Comparison of ENCODE assay signal across 26 cellular contexts in genomic region chr11:79397252-79397651, GRCh38. TPM values are rescaled to one million over a fixed set of nuclear protein-coding genes. Genes with fewer than 3 reads are reported as not detected.
DNase-seq lines count a peak whose midpoint lies in the region.
"Had no signal": no experiment of that assay in that cellular context is flagged by ENCODE, and none has a peak within 500 bp of the region (broad histone marks: within the 10 kb centered on the region; RNA-seq: fewer than 3 reads in every experiment).

No MANE protein-coding gene starts in this region.

- DNase-seq in AG20443 (ENCODE audit: low spot score) (peak; percentile 37), HT1080 (ENCODE audit: low read depth) (peak; percentile 82), amniotic epithelial cell (ENCODE audit: low read depth) (peak; percentile 33), kidney tubule cell (ENCODE audit: low spot score) (peak; percentile 82), mesendoderm (no peak), NCI-H2029 treated with DMSO at 0.1 percent for 48 hours (lab: John Stamatoyannopoulos, UW) (no peak), HK-2 (ENCODE audit: unreplicated experiment) (no peak)
- no peak for DNase-seq in T-helper 2 cell treated with Interferon-gamma antibody and Interleukin-4, amounts not matched to agents 5 μg/mL and 100 μg/mL, for 36 hours (ENCODE audit: low spot score)
- DNase-seq: activated CD4-positive, CD25-positive, alpha-beta regulatory T cell; activated naive CD4-positive, alpha-beta T cell treated with Interleukin-2 at 50 U/mL for 16 hours; activated T-cell treated with anti-CD3 and anti-CD28 coated beads, Interleukin-2, amount 50 U/mL, for 72 hours; DND-41; effector CD4-positive, alpha-beta T cell; heart left ventricle; NCI-H146; NCI-H2171; NCI-H526; pancreas; SIG-M5; stimulated activated CD4-positive, alpha-beta T cell treated with anti-CD3 and anti-CD28 coated beads, Interleukin-4, amount 100 ng/mL, for 1 hour; trophoblast cell had no signal

- H3K4ac ChIP-seq in mesendoderm (ENCODE audit: low read depth, low read length) = no peak overlapping the region

- no peak overlapping the region for H3K27ac Mint-ChIP-seq in T-helper 2 cell treated with Interferon-gamma antibody and Interleukin-4, amounts not matched to agents 5 μg/mL and 100 μg/mL, for 36 hours
- H3K27ac Mint-ChIP-seq: activated T-cell treated with anti-CD3 and anti-CD28 coated beads, Interleukin-2, amount 50 U/mL, for 72 hours; CD14-positive monocyte had no signal

- no peak overlapping the region for H4K8ac ChIP-seq in mesendoderm (ENCODE audit: low read depth, low read length)

- no peak overlapping the region for H2BK5ac ChIP-seq in mesendoderm (ENCODE audit: low read length)

- WGBS in mesendoderm (ENCODE audit: extremely low coverage, insufficient coverage, low lambda C conversion rate) = no CpG with 5 or more reads among the region's 1 CpG

- peaks cover 18% of the 10 kb centered on the region for H3K79me1 ChIP-seq in mesendoderm (ENCODE audit: low read length)

- H3K4me1 ChIP-seq in mesendoderm (ENCODE audit: control insufficient read depth, low read depth, low read length) = peaks cover 22% of the 10 kb centered on the region
- H3K4me1 ChIP-seq: breast epithelium, heart left ventricle, pancreas had no signal

- no peaks in the 10 kb centered on the region for H3K9me3 Mint-ChIP-seq in T-helper 2 cell treated with Interferon-gamma antibody and Interleukin-4, amounts not matched to agents 5 μg/mL and 100 μg/mL, for 36 hours

- no peak overlapping the region for H4K5ac ChIP-seq in mesendoderm (ENCODE audit: low read length)

- H3K27me3 Mint-ChIP-seq in T-helper 2 cell treated with Interferon-gamma antibody and Interleukin-4, amounts not matched to agents 5 μg/mL and 100 μg/mL, for 36 hours (ENCODE audit: low read depth) = no peaks in the 10 kb centered on the region

- no peak overlapping the region for H3K23ac ChIP-seq in mesendoderm (ENCODE audit: low read length)

- H3K4me2 ChIP-seq in mesendoderm (ENCODE audit: low read length) = no peak overlapping the region
- H3K4me2 ChIP-seq: KMS-11 had no signal

- no peaks in the 10 kb centered on the region for H3K36me3 Mint-ChIP-seq in T-helper 2 cell treated with Interferon-gamma antibody and Interleukin-4, amounts not matched to agents 5 μg/mL and 100 μg/mL, for 36 hours (ENCODE audit: low read depth)
- H3K36me3 Mint-ChIP-seq: CD14-positive monocyte had no signal

- no peaks in the 10 kb centered on the region for H3K27me3 ChIP-seq in mesendoderm (ENCODE audit: insufficient read depth, low read length, poor library complexity)
- H3K27me3 ChIP-seq: breast epithelium, heart left ventricle, pancreas had no signal

- no peak overlapping the region for H2BK120ac ChIP-seq in mesendoderm (ENCODE audit: low read depth, low read length)

- no peak overlapping the region for H3K27ac ChIP-seq in mesendoderm (ENCODE audit: low read depth, low read length)
- H3K27ac ChIP-seq: breast epithelium, epithelial cell of prostate, heart left ventricle, KMS-11, pancreas had no signal

- H2BK15ac ChIP-seq in mesendoderm (replicated peaks; ENCODE audit: low read depth) = no peak overlapping the region

- H3K9ac ChIP-seq in mesendoderm (ENCODE audit: low read length) = no peak overlapping the region
- H3K9ac ChIP-seq: KMS-11 had no signal

- H3K79me2 ChIP-seq in mesendoderm (ENCODE audit: control insufficient read depth, insufficient read depth, low read length) = peaks cover 3% of the 10 kb centered on the region

- no peak overlapping the region for H2AK5ac ChIP-seq in mesendoderm (ENCODE audit: low read length)

- no peak overlapping the region for H3K4me3 ChIP-seq in mesendoderm (ENCODE audit: low read length)
- H3K4me3 ChIP-seq: breast epithelium, heart left ventricle, lung, pancreas had no signal

- no peak overlapping the region for H3K18ac ChIP-seq in mesendoderm (ENCODE audit: low read length)

- H3K36me3 ChIP-seq in mesendoderm (ENCODE audit: control insufficient read depth, insufficient read depth, low read length) = no peaks in the 10 kb centered on the region
- H3K36me3 ChIP-seq: breast epithelium, heart left ventricle, pancreas had no signal

- H3K56ac ChIP-seq in mesendoderm (ENCODE audit: low read length) = no peak overlapping the region

- H3K4me1 Mint-ChIP-seq in T-helper 2 cell treated with Interferon-gamma antibody and Interleukin-4, amounts not matched to agents 5 μg/mL and 100 μg/mL, for 36 hours (ENCODE audit: low read depth) = no peaks in the 10 kb centered on the region
- H3K4me1 Mint-ChIP-seq: CD14-positive monocyte had no signal

- no peak overlapping the region for H3K4me3 Mint-ChIP-seq in T-helper 2 cell treated with Interferon-gamma antibody and Interleukin-4, amounts not matched to agents 5 μg/mL and 100 μg/mL, for 36 hours
- H3K4me3 Mint-ChIP-seq: activated T-cell treated with anti-CD3 and anti-CD28 coated beads, Interleukin-2, amount 50 U/mL, for 72 hours; CD14-positive monocyte had no signal

RNA-seq across cellular contexts. Expression of gene TENM4, which starts 43.6 kb away (rescaled TPM):
- 27.1 and 33.5 TPM in 2 replicates for total RNA-seq in HT1080 (2014; rRNA removed; shearing (Covaris generic))
- polyA plus RNA-seq in HT1080 (2015; cell fraction: cytosol; rRNA removed) = 7.9 and 8.0 TPM in 2 replicates
- polyA plus RNA-seq in HT1080 (2015; cell fraction: nucleus; rRNA removed) = 15.5 and 17.6 TPM in 2 replicates
- 32.1 TPM for polyA plus RNA-seq in mesendoderm (2013, experiment 1 of 2)
- polyA plus RNA-seq in mesendoderm (2013, experiment 2 of 2) = 25.8 TPM

Comparison
In these comparisons a context has a peak if more than half of its experiments do, and no peak if none do; other contexts are left out.
1. DNase-seq: peak in AG20443 (single experiment), HT1080 (single experiment), amniotic epithelial cell (single experiment) and kidney tubule cell (single experiment); none in mesendoderm (single experiment), NCI-H2029 treated with DMSO at 0.1 percent for 48 hours (single experiment), HK-2 (single experiment) and T-helper 2 cell treated with Interferon-gamma antibody and Interleukin-4, amounts not matched to agents 5 μg/mL and 100 μg/mL, for 36 hours (single experiment).